In genomic region chr17:75504347-75505151, GRCh38 we compare ENCODE assay signal across 8 cellular contexts. TPM values are rescaled to one million over a fixed set of nuclear protein-coding genes. Genes with fewer than 3 reads are reported as not detected.
A peak's percentile ranks its signal among the peaks of the same experiment; 100 is the strongest.
DNase-seq lines count a peak whose midpoint lies in the region; ATAC-seq, FAIRE-seq and TF ChIP-seq lines count a peak whose summit lies in the region.

No MANE protein-coding gene starts in this region.

- no peak overlapping the region for H3K27ac Mint-ChIP-seq in T-helper 17 cell
- no peak overlapping the region for H3K27ac Mint-ChIP-seq in natural killer cell treated with Interleukin-12 subunit alpha and Interleukin-12 subunit beta and Interleukin-15 and Interleukin-18, amount 100 ng/mL, for 72 hours

- no peak for TF ChIP-seq EP300 in suprapubic skin (IDR thresholded peaks at IDR 0.05)

- ATAC-seq in T-helper 17 cell: peak; percentile 61
- ATAC-seq in natural killer cell treated with Interleukin-12 subunit alpha and Interleukin-12 subunit beta and Interleukin-15 and Interleukin-18, amount 100 ng/mL, for 72 hours: peak; percentile 44 to 73

- no peak for FAIRE-seq in H54 (lab: Jason Lieb, UNC)

- TF ChIP-seq CTCF in BE2C (IDR thresholded peaks at IDR 0.05; ENCODE audit: low read depth, low read length) (peak; percentile 67), suprapubic skin (IDR thresholded peaks at IDR 0.05) (peak in 1 of 2 donors; percentile 60)

- H3K27me3 Mint-ChIP-seq in T-helper 17 cell: no peaks in the 10 kb centered on the region
- H3K27me3 Mint-ChIP-seq in natural killer cell treated with Interleukin-12 subunit alpha and Interleukin-12 subunit beta and Interleukin-15 and Interleukin-18, amount 100 ng/mL, for 72 hours: no peaks in the 10 kb centered on the region

- no peak overlapping the region for H3K4me3 Mint-ChIP-seq in T-helper 17 cell
- H3K4me3 Mint-ChIP-seq in natural killer cell treated with Interleukin-12 subunit alpha and Interleukin-12 subunit beta and Interleukin-15 and Interleukin-18, amount 100 ng/mL, for 72 hours: no peak overlapping the region

- H3K9me3 ChIP-seq in BE2C (no peaks in the 10 kb centered on the region), T-helper 17 cell (ENCODE audit: control insufficient read depth, low read length, poor library complexity, severe bottlenecking) (no peaks in the 10 kb centered on the region), suprapubic skin (no peaks in the 10 kb centered on the region)

- H3K4me3 ChIP-seq in BE2C (ENCODE audit: low read depth, low read length): no peak overlapping the region
- no peak overlapping the region for H3K4me3 ChIP-seq in suprapubic skin

- 71% methylated on average over 9 of the region's 32 CpGs for WGBS in suprapubic skin

- no peaks in the 10 kb centered on the region for H3K36me3 Mint-ChIP-seq in T-helper 17 cell (ENCODE audit: low read depth)
- no peaks in the 10 kb centered on the region for H3K36me3 Mint-ChIP-seq in natural killer cell treated with Interleukin-12 subunit alpha and Interleukin-12 subunit beta and Interleukin-15 and Interleukin-18, amount 100 ng/mL, for 72 hours

- peaks cover 26% of the 10 kb centered on the region for H3K36me3 ChIP-seq in BE2C
- H3K36me3 ChIP-seq in suprapubic skin: peaks cover 81% of the 10 kb centered on the region

- no peaks in the 10 kb centered on the region for H3K9me3 Mint-ChIP-seq in natural killer cell treated with Interleukin-12 subunit alpha and Interleukin-12 subunit beta and Interleukin-15 and Interleukin-18, amount 100 ng/mL, for 72 hours

- TF ChIP-seq POLR2A in H54 (IDR thresholded peaks at IDR 0.05; ENCODE audit: low read depth, low read length): no peak
- no peak for TF ChIP-seq POLR2A in suprapubic skin (IDR thresholded peaks at IDR 0.05)

- H3K27ac ChIP-seq in cingulate gyrus (ENCODE audit: low read depth, low read length): peak overlapping the region; percentile 47
- no peak overlapping the region for H3K27ac ChIP-seq in suprapubic skin

- peak; percentile 48 for DNase-seq in BE2C
- peak; percentile 81 for DNase-seq in H54 (ENCODE audit: insufficient read length, low spot score)
- DNase-seq in T-helper 17 cell: peak in 2 of 3 donors; percentile 30 to 35
- no peak for DNase-seq in natural killer cell treated with Interleukin-12 subunit alpha and Interleukin-12 subunit beta and Interleukin-15 and Interleukin-18, amount 100 ng/mL, for 72 hours (ENCODE audit: low spot score)
- no peak for DNase-seq in foreskin melanocyte
- no peak for DNase-seq in suprapubic skin (ENCODE audit: low spot score in 2 of 2)
- DNase-seq in NCI-H1436 (lab: John Stamatoyannopoulos, UW): no peak

- no peaks in the 10 kb centered on the region for H3K4me1 Mint-ChIP-seq in T-helper 17 cell
- peaks cover 0 to 3% of the 10 kb centered on the region in 2 donors for H3K4me1 Mint-ChIP-seq in natural killer cell treated with Interleukin-12 subunit alpha and Interleukin-12 subunit beta and Interleukin-15 and Interleukin-18, amount 100 ng/mL, for 72 hours (ENCODE audit: low read depth in 2 of 2)

- H3K27me3 ChIP-seq in BE2C: no peaks in the 10 kb centered on the region
- H3K27me3 ChIP-seq in suprapubic skin: no peaks in the 10 kb centered on the region

- no peaks in the 10 kb centered on the region for H3K4me1 ChIP-seq in BE2C
- H3K4me1 ChIP-seq in suprapubic skin: peaks cover 15% of the 10 kb centered on the region

RNA-seq across cellular contexts. Expression of gene CASKIN2, which starts 10.8 kb away (rescaled TPM):
- polyA plus RNA-seq in BE2C (2012; ENCODE audit: insufficient read depth, insufficient read length, low read depth): 28.5 TPM
- total RNA-seq in T-helper 17 cell (under 1 TPM; 0.08 to 0.40 TPM), suprapubic skin (10 to 100 TPM; 18.7 to 25.1 (median 22.1) TPM)
- total RNA-seq in natural killer cell treated with Interleukin-12 subunit alpha and Interleukin-12 subunit beta and Interleukin-15 and Interleukin-18, amount 100 ng/mL, for 72 hours: under 1 TPM; 0.33 to 0.98 TPM

RNA-seq across cellular contexts. Expression of gene TSEN54, which starts 11.8 kb away (rescaled TPM):
- 71.6 TPM for polyA plus RNA-seq in BE2C (2012; ENCODE audit: insufficient read depth, insufficient read length, low read depth)
- total RNA-seq in T-helper 17 cell (10 to 100 TPM; 49.7 to 56.5 TPM), suprapubic skin (10 to 100 TPM; 53.9 to 73.5 (median 62.9) TPM)
- 100 to 1,000 TPM in 1 of 2 donors, 10 to 100 TPM in 1; 37.5 to 106 TPM for total RNA-seq in natural killer cell treated with Interleukin-12 subunit alpha and Interleukin-12 subunit beta and Interleukin-15 and Interleukin-18, amount 100 ng/mL, for 72 hours

RNA-seq across cellular contexts. Expression of gene LLGL2, which starts 20.9 kb away (rescaled TPM):
- 2.7 TPM for polyA plus RNA-seq in BE2C (2012; ENCODE audit: insufficient read depth, insufficient read length, low read depth)
- total RNA-seq in T-helper 17 cell: 10 to 100 TPM; 39.3 to 41.9 TPM
- total RNA-seq in natural killer cell treated with Interleukin-12 subunit alpha and Interleukin-12 subunit beta and Interleukin-15 and Interleukin-18, amount 100 ng/mL, for 72 hours: 10 to 100 TPM; 21.4 to 34.1 TPM
- total RNA-seq in suprapubic skin: 100 to 1,000 TPM in 1 of 4 donors, 10 to 100 TPM in 3; 75.3 to 114 (median 78.4) TPM

RNA-seq across cellular contexts. Expression of gene TMEM94, which starts 48.1 kb away (rescaled TPM):
- 69.8 TPM for polyA plus RNA-seq in BE2C (2012; ENCODE audit: insufficient read depth, insufficient read length, low read depth)
- total RNA-seq in T-helper 17 cell: 10 to 100 TPM; 70.1 to 70.2 TPM
- total RNA-seq in natural killer cell treated with Interleukin-12 subunit alpha and Interleukin-12 subunit beta and Interleukin-15 and Interleukin-18, amount 100 ng/mL, for 72 hours: 100 to 1,000 TPM in 1 of 2 donors, 10 to 100 TPM in 1; 69.9 to 106 TPM
- 100 to 1,000 TPM in 1 of 4 donors, 10 to 100 TPM in 3; 50.0 to 147 (median 81.7) TPM for total RNA-seq in suprapubic skin

Comparison
In these comparisons a context has a peak if more than half of its experiments do, and no peak if none do; other contexts are left out.
1. DNase-seq: peak in BE2C (single experiment), H54 (single experiment) and T-helper 17 cell (2 of 3); none in natural killer cell treated with Interleukin-12 subunit alpha and Interleukin-12 subunit beta and Interleukin-15 and Interleukin-18, amount 100 ng/mL, for 72 hours (single experiment), foreskin melanocyte (single experiment), suprapubic skin (0 of 2) and NCI-H1436 (single experiment).
2. RNA of gene CASKIN2, which starts 10.8 kb away (total RNA-seq): 18.7 to 25.1 TPM in suprapubic skin; 0.33 to 0.98 TPM in natural killer cell treated with Interleukin-12 subunit alpha and Interleukin-12 subunit beta and Interleukin-15 and Interleukin-18, amount 100 ng/mL, for 72 hours and 0.08 to 0.40 TPM in T-helper 17 cell; every median in the first group is over 4 times any median in the second.